1 cellular context compared by ENCODE assay signal in genomic region chr16:1299012-1299867, GRCh38.
A peak's percentile ranks its signal among the peaks of the same experiment; 100 is the strongest.
TF ChIP-seq lines count a peak whose summit lies in the region.

No MANE protein-coding gene starts in this region.

TF ChIP-seq in liver, 16 proteins besides CTCF, POLR2A, EP300 and RAD21 (continued from another document):
- TF ChIP-seq TAF1 (conservative IDR thresholded peaks at IDR 0.05) (no peak), JUND (IDR thresholded peaks at IDR 0.05) (peak in 1 of 2 donors; percentile 16), RXRA (IDR thresholded peaks at IDR 0.05) (peak; percentile 72 to 85), REST (IDR thresholded peaks at IDR 0.05) (peak; percentile 84), YY1 (IDR thresholded peaks at IDR 0.05) (peak; percentile 76), HNF4G (IDR thresholded peaks at IDR 0.05) (peak; percentile 46), FOXA1 (IDR thresholded peaks at IDR 0.05) (no peak), EGR1 (IDR thresholded peaks at IDR 0.05; ENCODE audit: low read depth in 2 of 2) (peak in 1 of 2 donors; percentile 46), FOXA2 (IDR thresholded peaks at IDR 0.05) (no peak), GABPA (IDR thresholded peaks at IDR 0.05 in 1 of 2, conservative IDR thresholded peaks at IDR 0.05 in 1 of 2) (peak in 1 of 2 donors; percentile 46)
